ENCODE assay signal across 1 cellular context in the genomic region with DNA sequence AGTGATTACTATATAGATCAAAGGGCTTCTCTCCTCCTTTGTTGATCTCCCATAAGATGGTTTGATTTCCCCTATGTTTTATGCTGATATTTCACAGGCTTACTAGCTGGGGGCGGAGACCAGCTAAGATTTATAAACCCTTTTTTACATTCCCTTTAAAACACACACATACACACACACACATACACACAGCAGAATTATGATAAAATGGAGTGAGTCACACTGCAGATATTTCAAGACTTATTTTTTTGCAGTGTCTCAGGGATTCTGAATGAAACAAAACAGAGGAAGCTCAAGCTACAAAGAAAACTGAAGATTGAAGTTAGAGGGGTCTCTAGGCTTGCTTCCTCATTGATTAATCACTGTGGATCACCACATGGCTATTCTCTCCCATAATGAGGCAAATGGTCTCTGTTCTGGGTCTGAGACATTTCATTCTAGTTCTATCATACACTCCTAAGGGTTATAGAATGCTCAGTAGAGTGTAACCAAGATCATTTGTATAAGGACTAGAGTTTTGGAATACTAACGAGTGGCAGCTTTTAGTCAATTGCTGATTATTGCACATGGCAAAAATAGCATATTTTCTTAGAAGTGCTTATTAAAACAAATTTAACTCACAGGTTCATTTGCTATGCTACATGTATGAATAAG.
TF ChIP-seq lines count a peak whose summit lies in the region.

No MANE protein-coding gene starts in this region.

TF ChIP-seq in SK-N-SH treated with all-trans-retinoic acid at 6 μM for 48 hours, 23 proteins besides CTCF, POLR2A, EP300 and RAD21 (continued from another document):
- TF ChIP-seq TSHZ2 (CRISPR knock-in tag; IDR thresholded peaks at IDR 0.05) (no peak), ZC3H10 (CRISPR knock-in tag; IDR thresholded peaks at IDR 0.05) (peak; percentile 30; the same call in 1 of the 2 replicates)
